ENCODE assay signal across 17 cellular contexts in the genomic region with DNA sequence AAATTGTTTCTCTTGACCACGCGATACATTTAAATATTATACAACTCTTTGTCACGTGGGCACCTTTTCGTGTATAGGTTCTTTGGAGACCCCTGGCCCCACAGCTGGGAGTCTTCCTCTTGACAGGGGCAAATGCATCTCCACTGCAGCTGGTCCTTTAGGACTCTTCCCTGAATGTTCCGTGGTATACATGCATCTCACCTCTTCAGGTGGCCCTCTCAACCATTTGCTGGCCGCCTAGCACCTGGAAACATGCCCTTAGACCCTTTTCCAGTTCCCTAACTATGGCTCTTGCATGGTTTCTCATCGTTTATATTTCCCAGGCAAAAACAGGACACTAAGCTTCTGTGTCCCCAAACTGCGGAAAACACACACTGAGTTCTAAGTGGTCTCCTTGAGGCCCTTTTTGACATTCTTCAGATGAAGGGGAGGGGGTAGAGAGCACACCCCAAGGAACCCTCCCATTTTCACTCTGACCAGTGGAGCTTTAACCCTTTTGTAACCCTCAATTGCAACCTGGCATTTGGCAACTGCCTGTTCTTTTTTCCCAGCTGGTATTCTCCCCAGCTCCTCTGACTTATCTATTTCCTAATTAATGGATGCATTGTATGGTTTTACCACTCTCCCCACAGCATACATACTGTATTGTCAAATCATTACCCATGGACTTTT. TPM values are rescaled to one million over a fixed set of nuclear protein-coding genes. Genes with fewer than 3 reads are reported as not detected.
A peak's percentile ranks its signal among the peaks of the same experiment; 100 is the strongest.
DNase-seq lines count a peak whose midpoint lies in the region; ATAC-seq and TF ChIP-seq lines count a peak whose summit lies in the region.
"Had no signal": no experiment of that assay in that cellular context is flagged by ENCODE, and none has a peak within 500 bp of the region (broad histone marks: within the 10 kb centered on the region; RNA-seq: fewer than 3 reads in every experiment).

No MANE protein-coding gene starts in this region.

- peaks cover 0 to 15% of the 10 kb centered on the region in 2 donors for H3K36me3 Mint-ChIP-seq in activated naive CD4-positive, alpha-beta T cell treated with anti-CD3 and anti-CD28 coated beads, Interleukin-2, amount 50 U/mL, for 72 hours
- H3K36me3 Mint-ChIP-seq in naive thymus-derived CD4-positive, alpha-beta T cell, result peaks cover 0 to 18% (median 8%) of the 10 kb centered on the region in 5 donors

- intact Hi-C loops in naive thymus-derived CD4-positive, alpha-beta T cell (cut with micrococcal nuclease), result loop anchor here in 1 of 2 donors (1.0 kb wide), 1 partner anchor 8 kb away; no protein-coding TSS in a partner anchor

- no peaks in the 10 kb centered on the region for H3K36me3 ChIP-seq in naive thymus-derived CD4-positive, alpha-beta T cell (ENCODE audit: control insufficient read depth in 2 of 3, insufficient read depth in 3 of 3, low read length in 3 of 3)
- H3K36me3 ChIP-seq: cardiac muscle cell had no signal

- H3K27ac Mint-ChIP-seq in activated naive CD4-positive, alpha-beta T cell treated with anti-CD3 and anti-CD28 coated beads, Interleukin-2, amount 50 U/mL, for 72 hours, result peak overlapping the region; percentile 24 to 47
- H3K27ac Mint-ChIP-seq in naive thymus-derived CD4-positive, alpha-beta T cell, result peak overlapping the region in 6 of 9 donors; percentile 10 to 83 (median 77)

- no peaks in the 10 kb centered on the region for H3K27me3 ChIP-seq in naive thymus-derived CD4-positive, alpha-beta T cell (ENCODE audit: control insufficient read depth in 2 of 2, insufficient read depth in 2 of 2, low read length in 2 of 2)
- H3K27me3 ChIP-seq: cardiac muscle cell, heart left ventricle, suprapubic skin had no signal

- TF ChIP-seq POLR2A in GM18951 (IDR thresholded peaks at IDR 0.05; ENCODE audit: extremely low read depth, insufficient read depth, insufficient read length), result peak; percentile 5
- no peak for TF ChIP-seq POLR2A in GM18505 (IDR thresholded peaks at IDR 0.05; ENCODE audit: borderline replicate concordance, extremely low read depth, insufficient read depth, insufficient read length)

- H3K9me3 Mint-ChIP-seq in activated naive CD4-positive, alpha-beta T cell treated with anti-CD3 and anti-CD28 coated beads, Interleukin-2, amount 50 U/mL, for 72 hours, result no peaks in the 10 kb centered on the region
- peaks cover 0 to 8% (median 0%) of the 10 kb centered on the region in 11 donors for H3K9me3 Mint-ChIP-seq in naive thymus-derived CD4-positive, alpha-beta T cell
- H3K9me3 Mint-ChIP-seq: activated T-helper 2 cell treated with anti-CD3 and anti-CD28 coated beads, Interferon-gamma antibody, Interleukin-2, Interleukin-4, amounts not matched to agents 10 μg/mL and 5 μg/mL and 100 μg/mL, durations not matched to agents 14 hours and 24 hours and 36 hours had no signal

- peaks cover 0 to 4% of the 10 kb centered on the region in 2 donors for H3K4me1 ChIP-seq in naive thymus-derived CD4-positive, alpha-beta T cell (ENCODE audit: control insufficient read depth in 2 of 2, insufficient read depth in 2 of 2, low read length in 2 of 2)
- H3K4me1 ChIP-seq: suprapubic skin had no signal

- H3K4me3 ChIP-seq in naive thymus-derived CD4-positive, alpha-beta T cell (ENCODE audit: low read length), result no peak overlapping the region
- H3K4me3 ChIP-seq: cardiac muscle cell, heart left ventricle, suprapubic skin had no signal

- in situ Hi-C loops in GM18951 (cut with MboI; ENCODE audit: low sequenced_read_pairs, unreplicated experiment), result no loop called here

- H3K4me1 Mint-ChIP-seq in naive thymus-derived CD4-positive, alpha-beta T cell, result peaks cover 15 to 60% (median 50%) of the 10 kb centered on the region in 7 donors

- POLR2A ChIA-PET in naive thymus-derived CD4-positive, alpha-beta T cell (lab: Charles Lee), result interaction anchor here (0.5 to 12.5 kb wide), 13 partner anchors 8 to 190 kb away, joined by 3 to 289 read pairs (median 4); partner anchors contain the start of genes CBX3, HNRNPA2B1 and NFE2L3

- CTCF ChIA-PET in naive thymus-derived CD4-positive, alpha-beta T cell (lab: Charles Lee), result interaction anchor here (0.6 to 2.6 kb wide), 4 partner anchors 9 to 89 kb away, joined by 4 to 8 read pairs (median 5); no protein-coding TSS in a partner anchor

- H3K9me3 ChIP-seq in naive thymus-derived CD4-positive, alpha-beta T cell (ENCODE audit: control insufficient read depth in 2 of 3, low read length in 3 of 3), result no peaks in the 10 kb centered on the region
- H3K9me3 ChIP-seq: heart left ventricle, suprapubic skin had no signal

- H3K27me3 Mint-ChIP-seq in naive thymus-derived CD4-positive, alpha-beta T cell, result no peaks in the 10 kb centered on the region

- no peak overlapping the region for H3K4me3 Mint-ChIP-seq in naive thymus-derived CD4-positive, alpha-beta T cell

- ATAC-seq in activated naive CD4-positive, alpha-beta T cell treated with anti-CD3 and anti-CD28 coated beads, Interleukin-2, amount 50 U/mL, for 72 hours, result peak in 1 of 2 donors; percentile 17
- no peak for ATAC-seq in naive thymus-derived CD4-positive, alpha-beta T cell
- no peak for ATAC-seq in GM18505 (IDR thresholded peaks at IDR 0.05; ENCODE audit: unreplicated experiment)
- ATAC-seq: activated CD4-positive, CD25-positive, alpha-beta regulatory T cell treated with anti-CD3 and anti-CD28 coated beads, Interleukin-2, amount 50 U/mL, for 24 hours had no signal

- DNase-seq in DMS53 (lab: John Stamatoyannopoulos, UW) (peak; percentile 35), DMS53 treated with DMSO at 0.1 percent for 48 hours (lab: John Stamatoyannopoulos, UW; ENCODE audit: unreplicated experiment) (no peak), middle frontal gyrus (ENCODE audit: extremely low spot score, low spot score) (no peak), T1000 (lab: John Stamatoyannopoulos, UW) (no peak)
- DNase-seq in activated naive CD4-positive, alpha-beta T cell treated with anti-CD3 and anti-CD28 coated beads, Interleukin-2, amount 50 U/mL, for 72 hours (ENCODE audit: low spot score in 2 of 2), result no peak
- DNase-seq in naive thymus-derived CD4-positive, alpha-beta T cell, result no peak
- DNase-seq: heart left ventricle; left cardiac atrium; NK-92 treated with Interleukin-12 subunit alpha and Interleukin-12 subunit beta, amount 100 ng/mL, for 24 hours had no signal

- peak overlapping the region; percentile 20 for H3K27ac ChIP-seq in naive thymus-derived CD4-positive, alpha-beta T cell (ENCODE audit: low read depth, low read length)
- H3K27ac ChIP-seq: 22Rv1, cardiac muscle cell, epithelial cell of prostate, suprapubic skin had no signal

RNA-seq across cellular contexts. Expression of gene HNRNPA2B1, which starts 20.6 kb away (rescaled TPM):
- 100 to 1,000 TPM; 695 to 940 TPM for total RNA-seq in activated naive CD4-positive, alpha-beta T cell treated with anti-CD3 and anti-CD28 coated beads, Interleukin-2, amount 50 U/mL, for 72 hours
- total RNA-seq in naive thymus-derived CD4-positive, alpha-beta T cell, result 100 to 1,000 TPM; 394 to 702 (median 437) TPM
- polyA plus RNA-seq in naive thymus-derived CD4-positive, alpha-beta T cell, result 100 to 1,000 TPM; 612 to 833 TPM

RNA-seq across cellular contexts. Expression of gene CBX3, which starts 21.6 kb away (rescaled TPM):
- total RNA-seq in activated naive CD4-positive, alpha-beta T cell treated with anti-CD3 and anti-CD28 coated beads, Interleukin-2, amount 50 U/mL, for 72 hours, result 100 to 1,000 TPM; 212 to 271 TPM
- total RNA-seq in naive thymus-derived CD4-positive, alpha-beta T cell, result 100 to 1,000 TPM; 103 to 214 (median 155) TPM
- 100 to 1,000 TPM in 1 of 2 donors, 10 to 100 TPM in 1; 86.9 to 111 TPM for polyA plus RNA-seq in naive thymus-derived CD4-positive, alpha-beta T cell

RNA-seq across cellular contexts. Expression of gene NFE2L3, which starts 28.0 kb away (rescaled TPM):
- 10 to 100 TPM; 13.0 to 24.0 TPM for total RNA-seq in activated naive CD4-positive, alpha-beta T cell treated with anti-CD3 and anti-CD28 coated beads, Interleukin-2, amount 50 U/mL, for 72 hours
- 10 to 100 TPM in 1 of 5 experiments, 1 to 10 TPM in 4; 1.1 to 49.5 (median 4.5) TPM for total RNA-seq in naive thymus-derived CD4-positive, alpha-beta T cell
- 1 to 10 TPM; 2.6 to 4.8 TPM for polyA plus RNA-seq in naive thymus-derived CD4-positive, alpha-beta T cell
